In genomic region chr6:148342146-148343027, GRCh38 we compare ENCODE assay signal across 8 cellular contexts.
DNase-seq lines count a peak whose midpoint lies in the region; ATAC-seq and TF ChIP-seq lines count a peak whose summit lies in the region.

TSS of gene SASH1 (plus strand) at chr6:148342838. CDS start at chr6:148343068, 230 bp downstream.

- no peak for TF ChIP-seq CTCF in cardiac fibroblast (IDR thresholded peaks at IDR 0.05; ENCODE audit: low read depth, low read length)

- H3K4me3 ChIP-seq in HUES48 (ENCODE audit: low read depth, low read length) = peak within 1 kb of the TSS; percentile 77
- peak within 1 kb of the TSS; percentile 79 to 83 for H3K4me3 ChIP-seq in cardiac fibroblast (replicated peaks in 1 of 2; ENCODE audit: low read depth in 2 of 2, low read length in 2 of 2)
- peak within 1 kb of the TSS; percentile 96 for H3K4me3 ChIP-seq in iPS-18a (ENCODE audit: low read length)

- DNase-seq in DMS 273 (lab: John Stamatoyannopoulos, UW; ENCODE audit: unreplicated experiment) (peak; percentile 88), SIG-M5 (lab: John Stamatoyannopoulos, UW) (peak; percentile 59), cardiac fibroblast (ENCODE audit: low read depth in 2 of 2) (peak; percentile 84 to 86), retina (peak; percentile 96), GDM1 (lab: John Stamatoyannopoulos, UW) (no peak)

- H3K27ac ChIP-seq in HUES48 (ENCODE audit: low read depth, low read length) = peak within 1 kb of the TSS; percentile 100
- H3K27ac ChIP-seq in iPS-18a (ENCODE audit: low read length) = peak within 1 kb of the TSS; percentile 94

- peak within 1 kb of the TSS; percentile 93 for H3K9ac ChIP-seq in HUES48 (ENCODE audit: low read depth, low read length)
- H3K9ac ChIP-seq in iPS-18a (ENCODE audit: low read length) = peak within 1 kb of the TSS; percentile 91

- H3K27me3 ChIP-seq in HUES48 (ENCODE audit: control insufficient read depth, insufficient read depth, low read length) (no peaks in the 10 kb centered on the region), iPS-18a (ENCODE audit: control insufficient read depth, insufficient read depth, low read length) (no peaks in the 10 kb centered on the region)

- H3K4me1 ChIP-seq in HUES48 (ENCODE audit: control insufficient read depth, insufficient read depth, low read length) = peaks cover 46% of the 10 kb centered on the region
- H3K4me1 ChIP-seq in iPS-18a (ENCODE audit: control insufficient read depth, low read depth, low read length) = peaks cover 43% of the 10 kb centered on the region

- H3K9me3 ChIP-seq in HUES48 (ENCODE audit: control insufficient read depth, insufficient read depth, low read length) (no peaks in the 10 kb centered on the region), iPS-18a (ENCODE audit: control insufficient read depth, low read depth, low read length) (no peaks in the 10 kb centered on the region)

- ATAC-seq in GM21447 (IDR thresholded peaks at IDR 0.05; ENCODE audit: unreplicated experiment) = peak; percentile 66

- H3K36me3 ChIP-seq in HUES48 (ENCODE audit: control insufficient read depth, insufficient read depth, low read length) (no peaks in the 10 kb centered on the region), iPS-18a (ENCODE audit: control insufficient read depth, low read depth, low read length) (no peaks in the 10 kb centered on the region)
